ENCODE assay signal across 8 cellular contexts in the genomic region with DNA sequence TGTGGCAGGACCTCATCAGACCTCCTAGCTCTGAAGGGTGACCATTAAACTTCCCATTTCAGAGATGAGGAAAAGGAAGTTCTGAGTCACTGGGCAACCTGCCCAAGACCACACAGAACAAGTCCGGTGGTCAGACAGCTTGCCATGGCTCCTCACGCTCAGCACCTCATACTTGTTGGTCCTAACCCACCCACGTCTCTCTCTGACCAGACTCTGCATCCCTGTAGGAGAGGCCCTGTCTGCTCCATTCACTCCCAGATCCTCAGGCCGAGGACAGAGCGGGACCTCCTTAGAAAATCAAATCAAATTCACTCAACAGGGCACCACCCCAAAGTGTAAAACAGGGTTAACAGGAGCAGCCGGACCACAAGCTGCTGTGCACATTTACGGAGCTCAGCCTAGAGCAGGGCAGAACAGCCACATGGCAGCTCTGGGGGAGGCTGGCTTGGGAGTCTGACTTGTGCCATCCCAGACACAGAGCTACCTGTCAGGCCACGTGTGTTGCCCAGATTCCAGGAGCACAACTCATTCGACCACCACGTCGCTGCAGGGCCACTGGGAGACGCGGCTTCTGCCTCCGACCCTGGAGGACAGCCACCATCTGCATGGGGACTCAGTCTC. TPM values are rescaled to one million over a fixed set of nuclear protein-coding genes. Genes with fewer than 3 reads are reported as not detected.
DNase-seq lines count a peak whose midpoint lies in the region; ATAC-seq and TF ChIP-seq lines count a peak whose summit lies in the region.

No MANE protein-coding gene starts in this region.

- no peaks in the 10 kb centered on the region for H3K27me3 Mint-ChIP-seq in Calu3 (ENCODE audit: unreplicated experiment)

- H3K4me3 ChIP-seq in NB4 (ENCODE audit: low read depth, low read length) (peak overlapping the region; percentile 65), breast epithelium (peak overlapping the region; percentile 66 to 98 (median 88))

- CTCF ChIA-PET in Calu3 (lab: Charles Lee): no interaction called here

- H3K9me3 ChIP-seq in breast epithelium: no peaks in the 10 kb centered on the region

- no peaks in the 10 kb centered on the region for H3K27me3 ChIP-seq in breast epithelium

- BruUV-seq in Calu3 (replicated peaks; lab: Mats Ljungman, UMichigan): no TSS peak

- peak; percentile 41 for DNase-seq in Calu3
- peak; percentile 78 for DNase-seq in NB4 (ENCODE audit: low read depth)
- DNase-seq in breast epithelium (ENCODE audit: low spot score in 2 of 2): no peak
- DNase-seq in kidney tubule cell (ENCODE audit: low spot score): peak; percentile 75
- DNase-seq in stromal cell of bone marrow (ENCODE audit: low read depth): peak; percentile 88
- DNase-seq in GM10266 (ENCODE audit: extremely low spot score): no peak
- no peak for DNase-seq in NCI-H446 treated with DMSO at 0.1 percent for 48 hours (lab: John Stamatoyannopoulos, UW)

- no peaks in the 10 kb centered on the region for H3K9me3 Mint-ChIP-seq in Calu3 (ENCODE audit: low read depth, unreplicated experiment)

- peak overlapping the region; percentile 61 for H3K27ac Mint-ChIP-seq in Calu3 (ENCODE audit: unreplicated experiment)

- peak overlapping the region; percentile 68 for H3K4me3 Mint-ChIP-seq in Calu3 (ENCODE audit: low read depth, unreplicated experiment)

- no peaks in the 10 kb centered on the region for H3K36me3 ChIP-seq in breast epithelium

- TF ChIP-seq CTCF in Calu3 (IDR thresholded peaks at IDR 0.05; ENCODE audit: unreplicated experiment): no peak
- TF ChIP-seq CTCF in NB4 (IDR thresholded peaks at IDR 0.05; ENCODE audit: low read depth, low read length): no peak
- no peak for TF ChIP-seq CTCF in breast epithelium (IDR thresholded peaks at IDR 0.05)
- TF ChIP-seq CTCF in GM10266 (IDR thresholded peaks at IDR 0.05; ENCODE audit: control insufficient read depth, insufficient read depth, low read depth, missing control alignments): no peak

- H3K27ac ChIP-seq in breast epithelium: peak overlapping the region; percentile 73 to 90

- TF ChIP-seq POLR2A in NB4 (IDR thresholded peaks at IDR 0.05; ENCODE audit: extremely low read depth, insufficient read length) (no peak), breast epithelium (IDR thresholded peaks at IDR 0.05) (no peak)

- no peak for ATAC-seq in GM18517 (IDR thresholded peaks at IDR 0.05; ENCODE audit: unreplicated experiment)

- peaks cover 31% of the 10 kb centered on the region for H3K4me1 Mint-ChIP-seq in Calu3 (ENCODE audit: low read depth, unreplicated experiment)

- intact Hi-C loops in Calu3 (cut with micrococcal nuclease; ENCODE audit: unreplicated experiment): no loop called here
- intact Hi-C loops in breast epithelium (cut with DNase I; ENCODE audit: low total_unique reads): no loop called here

- H3K4me1 ChIP-seq in breast epithelium: peaks cover 7 to 11% of the 10 kb centered on the region in 2 donors

- peaks cover 43% of the 10 kb centered on the region for H3K36me3 Mint-ChIP-seq in Calu3 (ENCODE audit: insufficient read depth, unreplicated experiment)

RNA-seq across cellular contexts. Expression of gene MIER2, which starts 1.7 kb away (rescaled TPM):
- total RNA-seq in Calu3 (2022) (22.8 and 28.4 TPM in 2 replicates), breast epithelium (10 to 100 TPM in 2 of 3 donors, 1 to 10 TPM in 1; 5.4 to 17.0 (median 12.8) TPM)

RNA-seq across cellular contexts. Expression of gene PLPP2, which starts 51.7 kb away (rescaled TPM):
- total RNA-seq in Calu3 (2022): 113 and 126 TPM in 2 replicates
- total RNA-seq in breast epithelium: 100 to 1,000 TPM in 2 of 3 donors, under 1 TPM in 1; 0.48 to 166 (median 120) TPM

Comparison
In these comparisons a context has a peak if more than half of its experiments do, and no peak if none do; other contexts are left out.
1. DNase-seq: peak in Calu3 (single experiment), NB4 (single experiment), kidney tubule cell (single experiment) and stromal cell of bone marrow (single experiment); none in breast epithelium (0 of 2), GM10266 (single experiment) and NCI-H446 treated with DMSO at 0.1 percent for 48 hours (single experiment).